ENCODE assay signal across 31 cellular contexts in the genomic region with DNA sequence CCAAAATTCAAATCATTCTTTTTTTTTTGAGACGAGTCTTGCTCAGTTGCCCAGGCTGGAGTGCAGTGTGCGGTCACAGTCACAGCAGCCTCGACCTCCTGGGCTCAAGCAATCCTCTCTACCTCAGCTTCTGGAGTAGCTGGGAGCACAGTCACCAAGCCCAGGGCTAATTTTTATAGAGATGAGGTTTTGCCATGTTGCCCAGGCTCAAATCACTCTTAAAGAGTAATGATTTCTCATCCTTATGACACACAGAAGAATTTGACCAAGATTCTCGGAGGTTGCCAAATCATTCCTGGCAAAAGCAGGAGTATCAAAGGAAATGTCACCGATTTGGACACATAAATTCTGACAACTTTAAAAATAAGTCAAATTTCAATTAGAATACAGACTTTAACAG. TPM values are rescaled to one million over a fixed set of nuclear protein-coding genes. Genes with fewer than 3 reads are reported as not detected.
DNase-seq lines count a peak whose midpoint lies in the region; ATAC-seq, FAIRE-seq and TF ChIP-seq lines count a peak whose summit lies in the region.
"Had no signal": no experiment of that assay in that cellular context is flagged by ENCODE, and none has a peak within 500 bp of the region (broad histone marks: within the 10 kb centered on the region; RNA-seq: fewer than 3 reads in every experiment).

No MANE protein-coding gene starts in this region.

- H3K9me3 ChIP-seq in PC-3 (ENCODE audit: low read length) (no peaks in the 10 kb centered on the region), osteoblast (ENCODE audit: low read depth, low read length) (no peaks in the 10 kb centered on the region)
- H3K9me3 ChIP-seq: esophagus squamous epithelium, HAP-1, thyroid gland had no signal

- CTCF ChIA-PET in PC-3 (lab: Charles Lee), result no interaction called here

- H3K27me3 ChIP-seq in PC-3 (ENCODE audit: low read length) (no peaks in the 10 kb centered on the region), bronchial epithelial cell (ENCODE audit: control insufficient read depth, insufficient read depth, low read length) (no peaks in the 10 kb centered on the region), osteoblast (ENCODE audit: insufficient read depth, low read length) (no peaks in the 10 kb centered on the region)
- H3K27me3 ChIP-seq: esophagus squamous epithelium, thyroid gland had no signal

- no peaks in the 10 kb centered on the region for H3K9me2 ChIP-seq in PC-3 (replicated peaks; ENCODE audit: low read length)

- H3K27ac ChIP-seq in PC-3 (ENCODE audit: low read length), result peak overlapping the region; percentile 42
- peak overlapping the region; percentile 65 for H3K27ac ChIP-seq in osteoblast (ENCODE audit: low read depth, low read length)
- H3K27ac ChIP-seq: esophagus squamous epithelium, RWPE1, thyroid gland had no signal

- H3F3A ChIP-seq in PC-3 (ENCODE audit: low read length, unreplicated experiment), result peaks cover 6% of the 10 kb centered on the region

- H3K36me3 ChIP-seq in PC-3 (ENCODE audit: low read depth, low read length) (peaks cover 29% of the 10 kb centered on the region; the same call in 1 of the 2 replicates), bronchial epithelial cell (ENCODE audit: control insufficient read depth, insufficient read depth, low read length) (no peaks in the 10 kb centered on the region), osteoblast (ENCODE audit: insufficient read depth, low read length) (peaks cover 74% of the 10 kb centered on the region)

- no TSS peak for BruUV-seq in PC-3 (replicated peaks; lab: Mats Ljungman, UMichigan)

- H4K20me1 ChIP-seq in PC-3 (ENCODE audit: low read length), result no peaks in the 10 kb centered on the region
- H4K20me1 ChIP-seq in osteoblast (ENCODE audit: insufficient read depth, low read length), result peaks cover 3% of the 10 kb centered on the region

- no peaks in the 10 kb centered on the region for H3K79me2 ChIP-seq in PC-3 (ENCODE audit: low read length)
- peaks cover 6% of the 10 kb centered on the region for H3K79me2 ChIP-seq in osteoblast (ENCODE audit: insufficient read depth, low read length)

- H2AFZ ChIP-seq in PC-3 (ENCODE audit: low read length) (no peak overlapping the region), osteoblast (ENCODE audit: low read length) (no peak overlapping the region)

- peak; percentile 64 for ATAC-seq in PC-3
- ATAC-seq: activated CD8-positive, alpha-beta T cell treated with anti-CD3 and anti-CD28 coated beads, Interleukin-2, amount 10 ng/mL, durations not matched to agents 7 days and 5 days; left ventricle myocardium superior; natural killer cell had no signal

- no peak for FAIRE-seq in bronchial epithelial cell (lab: Jason Lieb, UNC)
- FAIRE-seq: GM19239, TTC549 had no signal

- intact Hi-C loops in PC-3 (cut with micrococcal nuclease), result no loop called here

- peaks cover 16% of the 10 kb centered on the region for H3K4me1 ChIP-seq in PC-3 (ENCODE audit: insufficient read depth, low read length)
- peaks cover 42% of the 10 kb centered on the region for H3K4me1 ChIP-seq in osteoblast (ENCODE audit: insufficient read depth, low read length)
- H3K4me1 ChIP-seq: thyroid gland had no signal

- H3K4me2 ChIP-seq in PC-3 (ENCODE audit: low read length), result no peak overlapping the region
- H3K4me2 ChIP-seq in osteoblast (ENCODE audit: insufficient read depth, low read length), result peak overlapping the region; percentile 5

- H3K9ac ChIP-seq in PC-3 (ENCODE audit: low read length), result no peak overlapping the region

- POLR2A ChIA-PET in PC-3 (lab: Charles Lee; ENCODE audit: unreplicated experiment), result interaction anchor here (0.5 kb wide), 1 partner anchor 781 kb away, joined by 4 read pairs; no protein-coding TSS in a partner anchor

- H3K4me3 ChIP-seq in PC-3 (ENCODE audit: low read length), result no peak overlapping the region
- no peak overlapping the region for H3K4me3 ChIP-seq in bronchial epithelial cell (ENCODE audit: low read depth, low read length)
- H3K4me3 ChIP-seq in osteoblast (ENCODE audit: insufficient read depth, low read length), result no peak overlapping the region
- H3K4me3 ChIP-seq: esophagus squamous epithelium, HAP-1, thyroid gland had no signal

- DNase-seq in ELR (ENCODE audit: low read depth) (peak; percentile 71), PC-3 (peak; percentile 76), bronchial epithelial cell (ENCODE audit: low read depth) (peak; percentile 17), osteoblast (ENCODE audit: insufficient read length, low spot score, missing footprints) (no peak), activated gamma-delta T cell (lab: John Stamatoyannopoulos, UW) (no peak), NCI-H1105 (lab: John Stamatoyannopoulos, UW) (no peak), NCI-H2029 (lab: John Stamatoyannopoulos, UW) (no peak)
- no peak for DNase-seq in activated CD8-positive, alpha-beta memory T cell treated with anti-CD3 and anti-CD28 coated beads, Interleukin-2, amount 50 U/mL, for 48 hours
- DNase-seq: activated CD8-positive, alpha-beta T cell treated with anti-CD3 and anti-CD28 coated beads, Interleukin-2, amount 10 ng/mL, durations not matched to agents 7 days and 5 days; activated gamma-delta T cell treated with Interleukin-2 at 50 U/mL for 16 hours; activated T-cell treated with anti-CD3 and anti-CD28 coated beads for 4 hours; amniotic stem cell; CD4-positive, alpha-beta memory T cell; endodermal cell; esophagus squamous epithelium; glutamatergic neuron; islet precursor cell; KBM-7; left ventricle myocardium superior; midbrain; natural killer cell; NCI-H146; NCI-H446; NCI-H774; occipital lobe; T-helper 1 cell; thyroid gland had no signal

- TF ChIP-seq CTCF in PC-3 (conservative IDR thresholded peaks at IDR 0.05; ENCODE audit: low read depth, low read length), result no peak
- TF ChIP-seq CTCF in bronchial epithelial cell (IDR thresholded peaks at IDR 0.05; ENCODE audit: insufficient read depth, low read length, severe bottlenecking), result no peak
- TF ChIP-seq CTCF in osteoblast (IDR thresholded peaks at IDR 0.05; ENCODE audit: extremely low read depth, low read depth, low read length), result no peak

RNA-seq across cellular contexts. Expression of a gene that starts 39.1 kb away (rescaled TPM):
- total RNA-seq in PC-3 (2014; rRNA removed) (20.4 and 20.8 TPM in 2 replicates), bronchial epithelial cell (9.9 and 10.8 TPM in 2 replicates), osteoblast (19.9 and 20.3 TPM in 2 replicates)

Comparison
In these comparisons a context has a peak if more than half of its experiments do, and no peak if none do; other contexts are left out.
1. DNase-seq: peak in ELR (single experiment), PC-3 (single experiment) and bronchial epithelial cell (single experiment); none in osteoblast (single experiment), activated gamma-delta T cell (single experiment), activated CD8-positive, alpha-beta memory T cell treated with anti-CD3 and anti-CD28 coated beads, Interleukin-2, amount 50 U/mL, for 48 hours (single experiment), NCI-H1105 (single experiment) and NCI-H2029 (single experiment).